ENCODE assay signal across 1 cellular context in genomic region chr4:80462537-80463207, GRCh38.
TF ChIP-seq lines count a peak whose summit lies in the region.

No MANE protein-coding gene starts in this region.

TF ChIP-seq in IMR-90, 13 proteins besides CTCF, POLR2A, EP300 and RAD21 (continued from another document):
- TF ChIP-seq USF2 (IDR thresholded peaks at IDR 0.05; ENCODE audit: low read depth, low read length) (no peak), BHLHE40 (IDR thresholded peaks at IDR 0.05; ENCODE audit: low read depth, low read length) (no peak), RFX5 (IDR thresholded peaks at IDR 0.05; ENCODE audit: low read depth, low read length) (no peak), MAFK (IDR thresholded peaks at IDR 0.05; ENCODE audit: low read depth, low read length) (no peak)
